In genomic region chr17:52678211-52678610, GRCh38 we compare ENCODE assay signal across 28 cellular contexts.
"Had no signal": no experiment of that assay in that cellular context is flagged by ENCODE, and none has a peak within 500 bp of the region (broad histone marks: within the 10 kb centered on the region; RNA-seq: fewer than 3 reads in every experiment).

No MANE protein-coding gene starts in this region.

- H3K4me1 Mint-ChIP-seq: activated B cell treated with CpG ODN at 0.5 μM for 24 hours; activated CD8-positive, alpha-beta memory T cell treated with anti-CD3 and anti-CD28 coated beads, Interleukin-2, amount 10 ng/mL, durations not matched to agents 7 days and 5 days; central memory CD8-positive, alpha-beta T cell; memory B cell; naive thymus-derived CD4-positive, alpha-beta T cell had no signal

- FAIRE-seq: bronchial epithelial cell, colon, pancreas, urothelium cell line had no signal

- H3K9me3 ChIP-seq: pancreas, right lobe of liver, testis had no signal

- H3K27ac ChIP-seq: esophagus squamous epithelium, pancreas, right lobe of liver, skin epidermis, testis, transverse colon had no signal

- H3K36me3 Mint-ChIP-seq: activated CD8-positive, alpha-beta memory T cell treated with anti-CD3 and anti-CD28 coated beads, Interleukin-2, amount 10 ng/mL, durations not matched to agents 7 days and 5 days; memory B cell; naive thymus-derived CD4-positive, alpha-beta T cell had no signal

- H3K27me3 ChIP-seq: esophagus squamous epithelium, pancreas, right lobe of liver, testis, transverse colon had no signal

- H3K36me3 ChIP-seq: esophagus squamous epithelium, pancreas, right lobe of liver, transverse colon had no signal

- H3K4me1 ChIP-seq: esophagus squamous epithelium, right lobe of liver, testis, transverse colon had no signal

- H3K27ac Mint-ChIP-seq: activated B cell treated with CpG ODN at 0.5 μM for 24 hours; activated CD8-positive, alpha-beta memory T cell treated with anti-CD3 and anti-CD28 coated beads, Interleukin-2, amount 10 ng/mL, durations not matched to agents 7 days and 5 days; activated CD8-positive, alpha-beta T cell treated with anti-CD3 and anti-CD28 coated beads, Interleukin-2, amount 10 ng/mL, durations not matched to agents 7 days and 5 days; activated naive CD4-positive, alpha-beta T cell treated with anti-CD3 and anti-CD28 coated beads, Interleukin-2, amount 50 U/mL, for 72 hours; activated T-helper 2 cell treated with anti-CD3 and anti-CD28 coated beads, Interferon-gamma antibody, Interleukin-2, Interleukin-4, amounts not matched to agents 10 μg/mL and 5 μg/mL and 100 μg/mL, durations not matched to agents 14 hours and 24 hours and 36 hours; memory B cell; naive thymus-derived CD4-positive, alpha-beta T cell had no signal

- H3K4me3 Mint-ChIP-seq: activated B cell treated with CpG ODN at 0.5 μM for 24 hours; activated CD8-positive, alpha-beta memory T cell treated with anti-CD3 and anti-CD28 coated beads, Interleukin-2, amount 10 ng/mL, durations not matched to agents 7 days and 5 days; activated CD8-positive, alpha-beta T cell treated with anti-CD3 and anti-CD28 coated beads, Interleukin-2, amount 10 ng/mL, durations not matched to agents 7 days and 5 days; central memory CD8-positive, alpha-beta T cell; memory B cell; naive thymus-derived CD4-positive, alpha-beta T cell had no signal

- H3K27me3 Mint-ChIP-seq: activated B cell treated with CpG ODN at 0.5 μM for 24 hours; activated CD8-positive, alpha-beta memory T cell treated with anti-CD3 and anti-CD28 coated beads, Interleukin-2, amount 10 ng/mL, durations not matched to agents 7 days and 5 days; central memory CD8-positive, alpha-beta T cell; memory B cell; naive thymus-derived CD4-positive, alpha-beta T cell had no signal

- H3K4me3 ChIP-seq: esophagus squamous epithelium, pancreas, right lobe of liver, skin epidermis, testis, transverse colon had no signal

- DNase-seq: activated B cell treated with CpG ODN at 0.5 μM for 24 hours; activated CD8-positive, alpha-beta memory T cell treated with anti-CD3 and anti-CD28 coated beads, Interleukin-2, amount 10 ng/mL, durations not matched to agents 7 days and 5 days; activated CD8-positive, alpha-beta T cell treated with anti-CD3 and anti-CD28 coated beads, Interleukin-2, amount 10 ng/mL, durations not matched to agents 7 days and 5 days; activated naive CD4-positive, alpha-beta T cell; activated T-cell treated with anti-CD3 and anti-CD28 coated beads, Interleukin-2, amount 50 U/mL, for 48 hours; anterior cingulate cortex; dermis blood vessel endothelial cell; effector CD4-positive, alpha-beta T cell; esophagus squamous epithelium; foreskin melanocyte; left colon; midbrain; naive thymus-derived CD4-positive, alpha-beta T cell; right lobe of liver; stimulated activated CD4-positive, alpha-beta T cell treated with anti-CD3 and anti-CD28 coated beads, Interleukin-12 subunit alpha, Interleukin-12 subunit beta, amount 100 ng/mL, for 4 hours; stimulated activated CD4-positive, alpha-beta T cell treated with anti-CD3 and anti-CD28 coated beads, Interleukin-4, amount 100 ng/mL, for 1 hour; stimulated activated naive CD8-positive, alpha-beta T cell treated with anti-CD3 and anti-CD28 coated beads, Interleukin-15, Interleukin-2, amounts not matched to agents 100 U/mL and 50 U/mL, for 24 hours; testis; transverse colon had no signal
